Comparison of ENCODE assay signal across 16 cellular contexts in the genomic region with DNA sequence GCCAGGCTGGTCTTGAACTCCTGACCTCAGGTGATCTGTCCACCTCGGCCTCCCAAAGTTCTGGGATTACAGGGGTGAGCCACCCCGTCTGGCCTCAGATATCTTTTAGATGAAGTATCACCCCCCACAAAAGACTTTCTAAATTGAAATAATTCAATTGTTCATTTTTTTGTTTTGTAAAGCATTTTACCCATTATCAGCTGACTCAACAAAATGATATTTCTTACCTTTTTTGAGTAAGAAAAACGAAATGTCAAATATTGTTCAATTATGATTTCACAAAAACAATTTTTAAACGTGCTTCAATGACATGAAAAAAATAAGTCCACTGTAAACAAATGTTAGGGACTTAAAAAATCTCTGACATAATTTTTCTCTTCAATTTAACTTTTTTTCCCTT. TPM values are rescaled to one million over a fixed set of nuclear protein-coding genes. Genes with fewer than 3 reads are reported as not detected.
DNase-seq lines count a peak whose midpoint lies in the region; FAIRE-seq and TF ChIP-seq lines count a peak whose summit lies in the region.
"Had no signal": no experiment of that assay in that cellular context is flagged by ENCODE, and none has a peak within 500 bp of the region (broad histone marks: within the 10 kb centered on the region; RNA-seq: fewer than 3 reads in every experiment).

No MANE protein-coding gene starts in this region.

- peaks cover 4% of the 10 kb centered on the region; the same call in 1 of the 2 replicates for H3K79me1 ChIP-seq in H1 (ENCODE audit: low read depth, low read length)

- H3K9me3 ChIP-seq in OCI-LY7 (ENCODE audit: low read length) (no peaks in the 10 kb centered on the region), H1 (ENCODE audit: insufficient read depth in 2 of 2, low read depth in 1 of 2, low read length in 1 of 2) (no peaks in the 10 kb centered on the region), parathyroid adenoma (ENCODE audit: control insufficient read depth, low read length) (no peaks in the 10 kb centered on the region)
- H3K9me3 ChIP-seq: BLaER1, breast epithelium, vagina had no signal

- no peaks in the 10 kb centered on the region for H3K9me3 Mint-ChIP-seq in activated naive CD4-positive, alpha-beta T cell treated with anti-CD3 and anti-CD28 coated beads for 36 hours
- H3K9me3 Mint-ChIP-seq: activated T-cell treated with anti-CD3 and anti-CD28 coated beads, Interleukin-2, amount 50 U/mL, for 24 hours; naive thymus-derived CD8-positive, alpha-beta T cell had no signal

- no peaks in the 10 kb centered on the region; the same call in 1 of the 2 replicates for H3K79me2 ChIP-seq in OCI-LY7 (ENCODE audit: insufficient read depth, low read depth, low read length)
- peaks cover 0 to 15% of the 10 kb centered on the region in 2 experiments; a peak in 3 of 4 replicates for H3K79me2 ChIP-seq in H1 (ENCODE audit: control insufficient read depth in 1 of 2, insufficient read depth in 2 of 2, low read length in 2 of 2)
- peaks cover 25% of the 10 kb centered on the region for H3K79me2 ChIP-seq in parathyroid adenoma

- H3K9me2 ChIP-seq in OCI-LY7 (ENCODE audit: insufficient read depth, low read length): no peaks in the 10 kb centered on the region

- peaks cover 2% of the 10 kb centered on the region for H3K27me3 Mint-ChIP-seq in activated naive CD4-positive, alpha-beta T cell treated with anti-CD3 and anti-CD28 coated beads for 36 hours (ENCODE audit: low read depth)

- FAIRE-seq in H1 (lab: Jason Lieb, UNC): no peak

- H3K9ac ChIP-seq in H1 (replicated peaks in 1 of 4; ENCODE audit: extremely low read depth in 1 of 4, low read depth in 3 of 4, low read length in 3 of 4) (no peak overlapping the region), parathyroid adenoma (no peak overlapping the region)
- H3K9ac ChIP-seq: BLaER1 had no signal

- H4K5ac ChIP-seq in H1 (ENCODE audit: insufficient read length, low read depth, low read length): no peak overlapping the region

- no peak for TF ChIP-seq CTCF in OCI-LY7 (conservative IDR thresholded peaks at IDR 0.05; ENCODE audit: low read length)
- no peak for TF ChIP-seq CTCF in H1 (IDR thresholded peaks at IDR 0.05; ENCODE audit: control extremely low read depth in 1 of 3, insufficient read depth in 1 of 3, low read depth in 1 of 3, low read length in 3 of 3)
- no peak for TF ChIP-seq CTCF in parathyroid adenoma (IDR thresholded peaks at IDR 0.05)
- no peak for TF ChIP-seq CTCF in foreskin fibroblast (IDR thresholded peaks at IDR 0.05; ENCODE audit: low read depth, low read length)

- POLR2A ChIA-PET in OCI-LY7 (lab: Charles Lee) (no interaction called here), H1 (lab: Charles Lee; ENCODE audit: partially characterized antibody) (interaction anchor here (1.9 kb wide), 1 partner anchor 236 kb away, joined by 4 read pairs; no protein-coding TSS in a partner anchor)

- H3K27me3 ChIP-seq in H1 (replicated peaks in 1 of 4; ENCODE audit: control insufficient read depth in 3 of 4, extremely low read depth in 1 of 4, insufficient read depth in 3 of 4, low read length in 3 of 4) (no peaks in the 10 kb centered on the region; a peak in 2 of 7 replicates), parathyroid adenoma (ENCODE audit: control insufficient read depth, insufficient read depth, low read length) (no peaks in the 10 kb centered on the region)
- H3K27me3 ChIP-seq: BLaER1, breast epithelium, vagina had no signal

- no peak overlapping the region for H2AK5ac ChIP-seq in H1 (ENCODE audit: low read depth, low read length)

- peaks cover 2% of the 10 kb centered on the region for H3K36me3 Mint-ChIP-seq in activated naive CD4-positive, alpha-beta T cell treated with anti-CD3 and anti-CD28 coated beads for 36 hours (ENCODE audit: low read depth)

- no peak overlapping the region for H3K18ac ChIP-seq in H1 (ENCODE audit: extremely low read depth, low read length)

- peaks cover 27% of the 10 kb centered on the region for H3K4me1 Mint-ChIP-seq in activated naive CD4-positive, alpha-beta T cell treated with anti-CD3 and anti-CD28 coated beads for 36 hours (ENCODE audit: low read depth)

- no peak overlapping the region for H3K56ac ChIP-seq in H1 (replicated peaks; ENCODE audit: insufficient read length, low read depth, low read length)

- H3K4me2 ChIP-seq in OCI-LY7 (ENCODE audit: low read length) (peak overlapping the region; percentile 58; the same call in 1 of the 2 replicates), H1 (ENCODE audit: insufficient read depth in 1 of 2, low read depth in 2 of 2, low read length in 2 of 2) (no peak overlapping the region; a peak in 1 of 4 replicates), parathyroid adenoma (ENCODE audit: low read length) (no peak overlapping the region)

- peaks cover 1% of the 10 kb centered on the region; the same call in 1 of the 2 replicates for H3K23me2 ChIP-seq in H1 (ENCODE audit: low read depth, low read length)

- TF ChIP-seq EP300 in H1 (IDR thresholded peaks at IDR 0.05; ENCODE audit: borderline replicate concordance in 1 of 2, low read depth in 2 of 2, low read length in 2 of 2): no peak

- H3K4me1 ChIP-seq in OCI-LY7 (ENCODE audit: insufficient read depth, low read length, poor library complexity, severe bottlenecking): peaks cover 11% of the 10 kb centered on the region
- no peaks in the 10 kb centered on the region; a peak in 1 of 7 replicates for H3K4me1 ChIP-seq in H1 (replicated peaks in 1 of 4; ENCODE audit: control insufficient read depth in 3 of 4, insufficient read depth in 4 of 4, low read length in 3 of 4)
- peaks cover 5% of the 10 kb centered on the region for H3K4me1 ChIP-seq in parathyroid adenoma

- no peak overlapping the region for H4K8ac ChIP-seq in H1 (ENCODE audit: extremely low read depth, insufficient read depth, low read length)

- H3K4me3 Mint-ChIP-seq in activated naive CD4-positive, alpha-beta T cell treated with anti-CD3 and anti-CD28 coated beads for 36 hours: no peak overlapping the region

- H2BK15ac ChIP-seq in H1 (ENCODE audit: low read length): no peak overlapping the region

- H3K36me3 ChIP-seq in OCI-LY7 (ENCODE audit: insufficient read depth, low read length) (no peaks in the 10 kb centered on the region), H1 (ENCODE audit: control insufficient read depth in 2 of 4, insufficient read depth in 4 of 4, low read length in 3 of 4) (no peaks in the 10 kb centered on the region), parathyroid adenoma (ENCODE audit: control insufficient read depth, insufficient read depth, low read length) (no peaks in the 10 kb centered on the region)
- H3K36me3 ChIP-seq: breast epithelium, vagina had no signal

- no TSS peak for BruUV-seq in OCI-LY7 (replicated peaks; lab: Mats Ljungman, UMichigan)

- no peak for DNase-seq in activated naive CD4-positive, alpha-beta T cell treated with anti-CD3 and anti-CD28 coated beads for 36 hours
- no peak for DNase-seq in activated naive CD4-positive, alpha-beta T cell (lab: John Stamatoyannopoulos, UW)
- no peak for DNase-seq in OCI-LY7 (ENCODE audit: low spot score)
- no peak for DNase-seq in H1 (ENCODE audit: low read depth in 1 of 2, low spot score in 2 of 2)
- DNase-seq in NCI-H1436 (lab: John Stamatoyannopoulos, UW): no peak
- no peak for DNase-seq in foreskin fibroblast
- DNase-seq in NCI-H748 (lab: John Stamatoyannopoulos, UW; ENCODE audit: unreplicated experiment): no peak

- WGBS in H1 (ENCODE audit: extremely low coverage in 1 of 2, insufficient coverage in 1 of 2, insufficient read length in 1 of 2, insufficient replicate concordance in 2 of 2, low coverage in 1 of 2, low lambda C conversion rate in 2 of 2, missing lambda C conversion rate in 1 of 2), 2 experiments: 75% methylated on average over 4 of the region's 4 CpGs; no CpG with 5 or more reads in 1 of the 2 experiments

- no peak for TF ChIP-seq POLR2A in H1 (IDR thresholded peaks at IDR 0.05; ENCODE audit: control extremely low read depth in 1 of 2, low read depth in 2 of 2, low read length in 2 of 2)

- no peak overlapping the region for H3K27ac ChIP-seq in OCI-LY7 (ENCODE audit: low read depth, low read length, poor library complexity, severe bottlenecking)
- H3K27ac ChIP-seq in H1 (ENCODE audit: low read depth, low read length): no peak overlapping the region
- no peak overlapping the region for H3K27ac ChIP-seq in parathyroid adenoma
- H3K27ac ChIP-seq: BLaER1, HL-60, vagina had no signal

- H4K20me1 ChIP-seq in OCI-LY7 (ENCODE audit: insufficient read depth, low read length): no peaks in the 10 kb centered on the region
- H4K20me1 ChIP-seq in H1 (replicated peaks in 1 of 2; ENCODE audit: control insufficient read depth in 1 of 2, insufficient read depth in 2 of 2, low read length in 2 of 2): peaks cover 0 to 2% of the 10 kb centered on the region in 2 experiments

- H3K27ac Mint-ChIP-seq in activated naive CD4-positive, alpha-beta T cell treated with anti-CD3 and anti-CD28 coated beads for 36 hours: peak overlapping the region; percentile 71

- H2BK120ac ChIP-seq in H1 (replicated peaks; ENCODE audit: low read depth, low read length): no peak overlapping the region

- H3K4ac ChIP-seq in H1 (replicated peaks; ENCODE audit: insufficient read length, low read depth, low read length): no peak overlapping the region

- no peak overlapping the region for H2BK12ac ChIP-seq in H1 (ENCODE audit: low read depth, low read length)

- no peak overlapping the region for H3K23ac ChIP-seq in H1 (ENCODE audit: insufficient read length)

- H2AFZ ChIP-seq in OCI-LY7 (ENCODE audit: low read length): peak overlapping the region; percentile 95; the same call in 1 of the 2 replicates
- H2AFZ ChIP-seq in H1 (ENCODE audit: low read length): no peak overlapping the region
- H2AFZ ChIP-seq in parathyroid adenoma: peak overlapping the region; percentile 93

- CTCF ChIA-PET in activated naive CD4-positive, alpha-beta T cell treated with anti-CD3 and anti-CD28 coated beads for 36 hours (lab: Charles Lee): interaction anchor here (1.1 to 1.6 kb wide), 2 partner anchors 125 to 137 kb away, joined by 3 read pairs; no protein-coding TSS in a partner anchor
- CTCF ChIA-PET in OCI-LY7 (lab: Charles Lee; ENCODE audit: unreplicated experiment) (no interaction called here), H1 (lab: Charles Lee; ENCODE audit: partially characterized antibody) (interaction anchor here (0.7 to 1.5 kb wide), 6 partner anchors 11 to 214 kb away, joined by 3 to 6 read pairs (median 3); no protein-coding TSS in a partner anchor)

- no peak overlapping the region for H2BK20ac ChIP-seq in H1 (ENCODE audit: low read length)

- H2BK5ac ChIP-seq in H1 (ENCODE audit: low read depth, low read length): no peak overlapping the region

- no peak overlapping the region for H4K91ac ChIP-seq in H1 (replicated peaks; ENCODE audit: insufficient read length, low read length)

- no peak for TF ChIP-seq RAD21 in H1 (IDR thresholded peaks at IDR 0.05 in 1 of 2, conservative IDR thresholded peaks at IDR 0.05 in 1 of 2; ENCODE audit: low read depth in 2 of 2, low read length in 2 of 2)

- no peak overlapping the region for H3K14ac ChIP-seq in H1 (ENCODE audit: insufficient read length)

- intact Hi-C loops in activated naive CD4-positive, alpha-beta T cell treated with anti-CD3 and anti-CD28 coated beads for 36 hours (cut with micrococcal nuclease): loop anchor here (1.0 to 5.0 kb wide), 8 partner anchors 29 to 599 kb away; partner anchors contain the start of genes BEND7, MCM10 and SEPHS1
- intact Hi-C loops in OCI-LY7 (cut with micrococcal nuclease; ENCODE audit: unreplicated experiment): loop anchor here (2.0 kb wide), 1 partner anchor 213 kb away; no protein-coding TSS in a partner anchor

- H3K4me3 ChIP-seq in OCI-LY7 (ENCODE audit: low read depth, low read length, poor library complexity, severe bottlenecking) (no peak overlapping the region), H1 (ENCODE audit: extremely low read depth in 1 of 4, insufficient read depth in 2 of 4, low read depth in 3 of 4, low read length in 4 of 4) (no peak overlapping the region), parathyroid adenoma (ENCODE audit: low read depth, low read length) (no peak overlapping the region), foreskin fibroblast (ENCODE audit: low read depth in 1 of 2, low read length in 2 of 2) (no peak overlapping the region)
- H3K4me3 ChIP-seq: GM12878, lung had no signal

RNA-seq across cellular contexts. Expression of gene PRPF18, which starts 0.8 kb away (rescaled TPM):
- total RNA-seq in activated naive CD4-positive, alpha-beta T cell treated with anti-CD3 and anti-CD28 coated beads for 36 hours: 10 to 100 TPM; 20.2 to 20.8 TPM
- total RNA-seq in OCI-LY7 (2014; rRNA removed; shearing (Covaris generic)): 21.1 and 32.4 TPM in 2 replicates
- 23.3 and 24.1 TPM in 2 replicates for total RNA-seq in OCI-LY7 (2022)
- total RNA-seq in H1 (2021; fragmentation: NEBNext Ultra II Directional; extraction: Animal tissue kit (Norgen Biotek cat#: 25700)): 12.1 and 12.6 TPM in 2 replicates
- polyA plus RNA-seq in H1 (2011; rRNA removed): 1.8 and 3.8 TPM in 2 replicates
- 8.7 TPM for polyA plus RNA-seq in H1 (2011; cell fraction: cytosol; rRNA removed)
- polyA plus RNA-seq in H1 (2011; cell fraction: nucleus; rRNA removed): 1.1 TPM
- polyA plus RNA-seq in H1 (2012, experiment 1 of 2): 7.0 to 12.7 TPM (median 9.8 TPM) in 4 replicates
- polyA plus RNA-seq in H1 (2012, experiment 2 of 2): 1.6 TPM
- 10.8 TPM for polyA plus RNA-seq in H1 (2013, experiment 1 of 2)
- polyA plus RNA-seq in H1 (2013, experiment 2 of 2): 10.3 TPM
- polyA minus RNA-seq in H1 (2011; rRNA and poly(A)+ RNA removed): 3.2 and 4.0 TPM in 2 replicates
- polyA minus RNA-seq in H1 (2011; cell fraction: cytosol; rRNA and poly(A)+ RNA removed): 2.7 TPM
- polyA minus RNA-seq in H1 (2011; cell fraction: nucleus; rRNA and poly(A)+ RNA removed): 12.0 TPM

RNA-seq across cellular contexts. Expression of gene BEND7, which starts 57.1 kb away (rescaled TPM):
- total RNA-seq in activated naive CD4-positive, alpha-beta T cell treated with anti-CD3 and anti-CD28 coated beads for 36 hours: not detected
- not detected in 2 replicates for total RNA-seq in OCI-LY7 (2014; rRNA removed; shearing (Covaris generic))
- total RNA-seq in OCI-LY7 (2022): not detected in 2 replicates
- total RNA-seq in H1 (2021; fragmentation: NEBNext Ultra II Directional; extraction: Animal tissue kit (Norgen Biotek cat#: 25700)): 5.9 and 8.2 TPM in 2 replicates
- 1.8 and 1.9 TPM in 2 replicates for polyA plus RNA-seq in H1 (2011; rRNA removed)
- 3.0 TPM for polyA plus RNA-seq in H1 (2011; cell fraction: cytosol; rRNA removed)
- 5.5 TPM for polyA plus RNA-seq in H1 (2011; cell fraction: nucleus; rRNA removed)
- polyA plus RNA-seq in H1 (2012, experiment 1 of 2): 2.9 to 6.4 TPM (median 4.5 TPM) in 4 replicates
- 2.4 TPM for polyA plus RNA-seq in H1 (2012, experiment 2 of 2)
- polyA plus RNA-seq in H1 (2013, experiment 1 of 2): 3.6 TPM
- 3.3 TPM for polyA plus RNA-seq in H1 (2013, experiment 2 of 2)
- polyA minus RNA-seq in H1 (2011; rRNA and poly(A)+ RNA removed): 3.6 and 4.8 TPM in 2 replicates
- 2.5 TPM for polyA minus RNA-seq in H1 (2011; cell fraction: cytosol; rRNA and poly(A)+ RNA removed)
- polyA minus RNA-seq in H1 (2011; cell fraction: nucleus; rRNA and poly(A)+ RNA removed): 8.9 TPM
- total RNA-seq: GM12878; naive thymus-derived CD8-positive, alpha-beta T cell had no signal
- polyA plus RNA-seq: GM12878; naive thymus-derived CD8-positive, alpha-beta T cell had no signal
